In genomic region chr7:76437873-76438272, GRCh38 we compare ENCODE assay signal across 8 cellular contexts. TPM values are rescaled to one million over a fixed set of nuclear protein-coding genes. Genes with fewer than 3 reads are reported as not detected.
DNase-seq lines count a peak whose midpoint lies in the region; ATAC-seq and TF ChIP-seq lines count a peak whose summit lies in the region.
"Not testable (repeated sequence)": the region's sequence is repeated elsewhere in the genome, so short reads cannot be mapped to it uniquely, and the experiment has no call there.

No MANE protein-coding gene starts in this region.

- not testable (repeated sequence) for H3K36me3 ChIP-seq in HEK293 (ENCODE audit: control insufficient read depth in 2 of 2, insufficient read depth in 1 of 2, low read length in 2 of 2)

- not testable (repeated sequence) for H3K27me3 Mint-ChIP-seq in activated T-helper 1 cell treated with anti-CD3 and anti-CD28 coated beads, Interleukin-12 subunit alpha, Interleukin-12 subunit beta, Interleukin-2, Interleukin-4 antibody, amounts not matched to agents 30 ng/mL and 10 ng/mL and 1 ng/mL, durations not matched to agents 14 hours and 24 hours and 36 hours (ENCODE audit: insufficient read depth); nephron (ENCODE audit: low read depth); stimulated activated naive B cell treated with anti-CD40 and anti-IgM and Interleukin-4, amounts not matched to agents 10 μg/mL and 1 μg/mL and 100 μg/mL, for 72 hours

- not testable (repeated sequence) for H3K4me3 Mint-ChIP-seq in activated T-helper 1 cell treated with anti-CD3 and anti-CD28 coated beads, Interleukin-12 subunit alpha, Interleukin-12 subunit beta, Interleukin-2, Interleukin-4 antibody, amounts not matched to agents 30 ng/mL and 10 ng/mL and 1 ng/mL, durations not matched to agents 14 hours and 24 hours and 36 hours; nephron; stimulated activated naive B cell treated with anti-CD40 and anti-IgM and Interleukin-4, amounts not matched to agents 10 μg/mL and 1 μg/mL and 100 μg/mL, for 72 hours

- H3K4me3 ChIP-seq in HEK293 (ENCODE audit: low read depth, low read length) = not testable (repeated sequence)

- H3K4me1 Mint-ChIP-seq in activated T-helper 1 cell treated with anti-CD3 and anti-CD28 coated beads, Interleukin-12 subunit alpha, Interleukin-12 subunit beta, Interleukin-2, Interleukin-4 antibody, amounts not matched to agents 30 ng/mL and 10 ng/mL and 1 ng/mL, durations not matched to agents 14 hours and 24 hours and 36 hours (ENCODE audit: low read depth); nephron; stimulated activated naive B cell treated with anti-CD40 and anti-IgM and Interleukin-4, amounts not matched to agents 10 μg/mL and 1 μg/mL and 100 μg/mL, for 72 hours: not testable (repeated sequence)

- peak; percentile 76 to 88 for ATAC-seq in stimulated activated naive B cell treated with anti-CD40 and anti-IgM and Interleukin-4, amounts not matched to agents 10 μg/mL and 1 μg/mL and 100 μg/mL, for 72 hours (replicated peaks)

- peak; percentile 64 for DNase-seq in G401 (ENCODE audit: low spot score)
- DNase-seq in NCI-H1048 (lab: John Stamatoyannopoulos, UW) = peak; percentile 13
- not testable (repeated sequence) for DNase-seq in RWPE1 (ENCODE audit: low spot score)
- DNase-seq in activated T-helper 1 cell treated with anti-CD3 and anti-CD28 coated beads, Interleukin-12 subunit alpha, Interleukin-12 subunit beta, Interleukin-2, Interleukin-4 antibody, amounts not matched to agents 30 ng/mL and 10 ng/mL and 1 ng/mL, durations not matched to agents 14 hours and 24 hours and 36 hours (ENCODE audit: low spot score) = peak; percentile 60
- DNase-seq in fibroblast of peridontal ligament (ENCODE audit: extremely low read depth) = peak; percentile 88
- DNase-seq in stimulated activated naive B cell treated with anti-CD40 and anti-IgM and Interleukin-4, amounts not matched to agents 10 μg/mL and 1 μg/mL and 100 μg/mL, for 72 hours = peak; percentile 45

- POLR2A ChIA-PET in HEK293 (lab: Yijun Ruan, JAX); RWPE1 (lab: Yijun Ruan, JAX; ENCODE audit: low non-redundant PET): not testable (repeated sequence)

- in situ Hi-C loops in G401 (cut with HindIII; ENCODE audit: low sequenced_read_pairs) = not testable (repeated sequence)

- H3K9me3 ChIP-seq in HEK293 (ENCODE audit: control insufficient read depth, insufficient read depth, low read depth, low read length) = not testable (repeated sequence)

- not testable (repeated sequence) for H3K9me3 Mint-ChIP-seq in activated T-helper 1 cell treated with anti-CD3 and anti-CD28 coated beads, Interleukin-12 subunit alpha, Interleukin-12 subunit beta, Interleukin-2, Interleukin-4 antibody, amounts not matched to agents 30 ng/mL and 10 ng/mL and 1 ng/mL, durations not matched to agents 14 hours and 24 hours and 36 hours; nephron; stimulated activated naive B cell treated with anti-CD40 and anti-IgM and Interleukin-4, amounts not matched to agents 10 μg/mL and 1 μg/mL and 100 μg/mL, for 72 hours

- not testable (repeated sequence) for H3K4me1 ChIP-seq in HEK293 (ENCODE audit: control insufficient read depth, insufficient read depth, low read length)

- intact Hi-C loops in activated T-helper 1 cell treated with anti-CD3 and anti-CD28 coated beads, Interleukin-12 subunit alpha, Interleukin-12 subunit beta, Interleukin-2, Interleukin-4 antibody, amounts not matched to agents 30 ng/mL and 10 ng/mL and 1 ng/mL, durations not matched to agents 14 hours and 24 hours and 36 hours (cut with micrococcal nuclease) = not testable (repeated sequence)

- H3K27ac Mint-ChIP-seq in activated T-helper 1 cell treated with anti-CD3 and anti-CD28 coated beads, Interleukin-12 subunit alpha, Interleukin-12 subunit beta, Interleukin-2, Interleukin-4 antibody, amounts not matched to agents 30 ng/mL and 10 ng/mL and 1 ng/mL, durations not matched to agents 14 hours and 24 hours and 36 hours; nephron; stimulated activated naive B cell treated with anti-CD40 and anti-IgM and Interleukin-4, amounts not matched to agents 10 μg/mL and 1 μg/mL and 100 μg/mL, for 72 hours: not testable (repeated sequence)

- not testable (repeated sequence) for H3K36me3 Mint-ChIP-seq in activated T-helper 1 cell treated with anti-CD3 and anti-CD28 coated beads, Interleukin-12 subunit alpha, Interleukin-12 subunit beta, Interleukin-2, Interleukin-4 antibody, amounts not matched to agents 30 ng/mL and 10 ng/mL and 1 ng/mL, durations not matched to agents 14 hours and 24 hours and 36 hours (ENCODE audit: low read depth); nephron (ENCODE audit: low read depth); stimulated activated naive B cell treated with anti-CD40 and anti-IgM and Interleukin-4, amounts not matched to agents 10 μg/mL and 1 μg/mL and 100 μg/mL, for 72 hours

- TF ChIP-seq CTCF in HEK293 (tag by site-specific recombination; IDR thresholded peaks at IDR 0.05) (peak; percentile 43; the same call in 1 of the 2 replicates), nephron (IDR thresholded peaks at IDR 0.05; ENCODE audit: unreplicated experiment in 3 of 3) (peak; percentile 61 to 67 (median 63))
- TF ChIP-seq CTCF in RWPE1 (conservative IDR thresholded peaks at IDR 0.05; ENCODE audit: low read depth) = not testable (repeated sequence)

- H3K27ac ChIP-seq in HEK293 (ENCODE audit: extremely low read depth, low read depth, low read length) = not testable (repeated sequence)
- H3K27ac ChIP-seq in RWPE1 = peak overlapping the region; percentile 78

- CTCF ChIA-PET in HEK293 (lab: Yijun Ruan, JAX); RWPE1 (lab: Yijun Ruan, JAX): not testable (repeated sequence)

TF ChIP-seq in HEK293, 187 proteins besides CTCF, POLR2A, EP300 and RAD21:
- peak; percentile 64 for TF ChIP-seq ZNF654 (tag by site-specific recombination; IDR thresholded peaks at IDR 0.05; ENCODE audit: low read depth)
- 0 out of 2 replicates have a peak, but pooled peaks have one; percentile 20 for TF ChIP-seq ZSCAN30 (tag by site-specific recombination; IDR thresholded peaks at IDR 0.05)

RNA-seq across cellular contexts. Expression of gene ZP3, which starts 13.1 kb away (rescaled TPM):
- total RNA-seq in G401 (2014; rRNA removed; shearing (Covaris generic)) = 1.3 and 3.0 TPM in 2 replicates
- total RNA-seq in activated T-helper 1 cell treated with anti-CD3 and anti-CD28 coated beads, Interleukin-12 subunit alpha, Interleukin-12 subunit beta, Interleukin-2, Interleukin-4 antibody, amounts not matched to agents 30 ng/mL and 10 ng/mL and 1 ng/mL, durations not matched to agents 14 hours and 24 hours and 36 hours = 4.0 and 4.2 TPM in 2 replicates

RNA-seq across cellular contexts. Expression of gene DTX2, which starts 23.6 kb away (rescaled TPM):
- total RNA-seq in G401 (2014; rRNA removed; shearing (Covaris generic)) = 15.8 and 20.1 TPM in 2 replicates
- total RNA-seq in activated T-helper 1 cell treated with anti-CD3 and anti-CD28 coated beads, Interleukin-12 subunit alpha, Interleukin-12 subunit beta, Interleukin-2, Interleukin-4 antibody, amounts not matched to agents 30 ng/mL and 10 ng/mL and 1 ng/mL, durations not matched to agents 14 hours and 24 hours and 36 hours = 26.4 and 28.0 TPM in 2 replicates

RNA-seq across cellular contexts. Expression of gene SSC4D, which starts 28.4 kb away (rescaled TPM):
- total RNA-seq in G401 (2014; rRNA removed; shearing (Covaris generic)) = 8.1 and 8.5 TPM in 2 replicates
- total RNA-seq in activated T-helper 1 cell treated with anti-CD3 and anti-CD28 coated beads, Interleukin-12 subunit alpha, Interleukin-12 subunit beta, Interleukin-2, Interleukin-4 antibody, amounts not matched to agents 30 ng/mL and 10 ng/mL and 1 ng/mL, durations not matched to agents 14 hours and 24 hours and 36 hours = 0.64 and 0.73 TPM in 2 replicates
